ENCODE assay signal across 18 cellular contexts in the genomic region with DNA sequence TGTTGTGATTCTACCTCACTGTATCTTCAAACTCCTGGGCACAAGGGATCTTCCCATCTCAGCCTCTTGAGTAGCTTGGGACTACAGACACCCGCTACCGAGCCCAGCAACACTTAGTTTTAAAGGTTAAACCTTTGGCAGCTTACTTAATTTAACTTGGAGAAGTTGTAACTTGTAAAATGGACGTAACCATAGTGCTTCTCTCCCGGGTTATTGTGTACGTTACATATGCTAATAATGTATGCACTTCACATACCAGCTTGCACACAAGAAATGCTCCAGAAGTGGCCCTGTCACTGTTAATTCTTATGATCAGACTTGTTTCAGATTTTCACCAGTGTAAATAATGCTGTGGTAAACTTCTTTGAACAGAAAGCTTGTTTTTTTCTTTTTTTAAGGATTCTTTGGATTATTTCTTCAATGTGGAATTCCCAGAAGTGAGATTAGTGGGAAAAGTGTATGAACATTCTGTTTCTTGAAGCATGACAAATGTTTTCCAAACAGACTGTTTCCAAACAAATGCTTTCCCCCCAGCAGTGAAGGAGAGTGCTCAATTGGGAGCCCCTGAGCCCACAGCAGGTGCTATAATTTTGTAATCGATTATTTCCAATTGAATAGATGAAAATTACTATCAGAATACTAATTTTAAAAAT.
DNase-seq lines count a peak whose midpoint lies in the region; ATAC-seq and TF ChIP-seq lines count a peak whose summit lies in the region.
"Had no signal": no experiment of that assay in that cellular context is flagged by ENCODE, and none has a peak within 500 bp of the region (broad histone marks: within the 10 kb centered on the region; RNA-seq: fewer than 3 reads in every experiment).

No MANE protein-coding gene starts in this region.

- intact Hi-C loops in esophagus squamous epithelium (cut with DNase I), result no loop called here
- intact Hi-C loops in sigmoid colon (cut with DNase I), result no loop called here

- no peaks in the 10 kb centered on the region; the same call in 1 of the 3 replicates for H3K36me3 Mint-ChIP-seq in GM23338 (ENCODE audit: low read depth)
- H3K36me3 Mint-ChIP-seq: IgD-negative memory B cell had no signal

- no peaks in the 10 kb centered on the region for H3K36me3 ChIP-seq in GM23338 (ENCODE audit: insufficient read depth)
- peaks cover 0 to 46% (median 0%) of the 10 kb centered on the region in 3 donors for H3K36me3 ChIP-seq in esophagus squamous epithelium
- H3K36me3 ChIP-seq in sigmoid colon, result no peaks in the 10 kb centered on the region

- H3K79me2 ChIP-seq in GM23338 (replicated peaks; ENCODE audit: insufficient read depth), result peaks cover 18% of the 10 kb centered on the region

- H3K4me3 Mint-ChIP-seq in GM23338, result no peak overlapping the region
- H3K4me3 Mint-ChIP-seq: CD4-positive, CD25-positive, alpha-beta regulatory T cell; H9; IgD-negative memory B cell had no signal

- WGBS in esophagus squamous epithelium, 2 donors, result 48 to 52% methylated on average over 6 of the region's 6 CpGs
- WGBS in sigmoid colon, 2 donors, result 66 to 77% methylated on average over 6 of the region's 6 CpGs

- DNase-seq in GM23338 (ENCODE audit: low spot score), result no peak
- peak; percentile 70 for DNase-seq in LNCaP clone FGC (ENCODE audit: low read depth)
- no peak for DNase-seq in esophagus squamous epithelium (lab: John Stamatoyannopoulos, UW)
- no peak for DNase-seq in sigmoid colon
- DNase-seq in omental fat pad (ENCODE audit: low spot score), result no peak
- no peak for DNase-seq in NCI-H1694 treated with DMSO at 0.1 percent for 48 hours (lab: John Stamatoyannopoulos, UW)
- no peak for DNase-seq in A172 (ENCODE audit: low spot score)
- DNase-seq: ACHN; CD4-positive, CD25-positive, alpha-beta regulatory T cell; DMS53; H9; NCI-H1436; NCI-H2081; NCI-H2227 treated with DMSO at 0.1 percent for 48 hours; NCI-H524 treated with DMSO at 0.1 percent for 48 hours; OCI-M1; RPMI8226 had no signal

- H3K9me3 ChIP-seq in esophagus squamous epithelium, result no peaks in the 10 kb centered on the region
- H3K9me3 ChIP-seq in sigmoid colon, result no peaks in the 10 kb centered on the region

- TF ChIP-seq POLR2A in esophagus squamous epithelium (IDR thresholded peaks at IDR 0.05) (no peak), sigmoid colon (IDR thresholded peaks at IDR 0.05) (no peak)

- no peaks in the 10 kb centered on the region for H3F3A ChIP-seq in GM23338 (replicated peaks; ENCODE audit: low read depth)

- no peak for TF ChIP-seq EP300 in sigmoid colon (IDR thresholded peaks at IDR 0.05)

- peaks cover 10% of the 10 kb centered on the region for H3K27me3 Mint-ChIP-seq in GM23338 (ENCODE audit: insufficient read depth, low read depth, poor library complexity)
- H3K27me3 Mint-ChIP-seq: CD4-positive, CD25-positive, alpha-beta regulatory T cell; IgD-negative memory B cell had no signal

- H3K27ac ChIP-seq in GM23338 (ENCODE audit: low read depth) (0 out of 2 replicates have a peak overlapping the region, but pooled peaks have one; percentile 26), esophagus squamous epithelium (peak overlapping the region in 3 of 4 donors; percentile 30 to 40 (median 32)), sigmoid colon (peak overlapping the region in 3 of 4 donors; percentile 22 to 49 (median 22))

- TF ChIP-seq CTCF in GM23338 (conservative IDR thresholded peaks at IDR 0.05; ENCODE audit: low read depth in 2 of 2) (no peak), LNCaP clone FGC (IDR thresholded peaks at IDR 0.05; ENCODE audit: control insufficient read depth, extremely low read depth, insufficient read depth) (no peak), esophagus squamous epithelium (IDR thresholded peaks at IDR 0.05) (no peak), sigmoid colon (IDR thresholded peaks at IDR 0.05) (no peak), omental fat pad (IDR thresholded peaks at IDR 0.05) (no peak)

- no peaks in the 10 kb centered on the region for H3K27me3 ChIP-seq in GM23338 (ENCODE audit: insufficient read depth)
- H3K27me3 ChIP-seq in esophagus squamous epithelium, result no peaks in the 10 kb centered on the region
- no peaks in the 10 kb centered on the region for H3K27me3 ChIP-seq in sigmoid colon

- no peak overlapping the region for H3K4me3 ChIP-seq in GM23338
- no peak overlapping the region for H3K4me3 ChIP-seq in LNCaP clone FGC (ENCODE audit: low read depth, low read length)
- H3K4me3 ChIP-seq in esophagus squamous epithelium, result no peak overlapping the region
- no peak overlapping the region for H3K4me3 ChIP-seq in sigmoid colon

- no peak overlapping the region for H3K27ac Mint-ChIP-seq in GM23338
- H3K27ac Mint-ChIP-seq: CD4-positive, CD25-positive, alpha-beta regulatory T cell; H9; IgD-negative memory B cell had no signal

- H4K20me1 ChIP-seq in GM23338 (replicated peaks; ENCODE audit: insufficient read depth), result peaks cover 17% of the 10 kb centered on the region

- no peak overlapping the region for H2AFZ ChIP-seq in GM23338

- no peak overlapping the region for H3K4me2 ChIP-seq in GM23338

- H3K9me2 ChIP-seq in GM23338 (ENCODE audit: insufficient read depth), result no peaks in the 10 kb centered on the region

- ATAC-seq in GM23338 (no peak), omental fat pad (ENCODE audit: low FRiP score) (no peak)

- no peaks in the 10 kb centered on the region for H3K9me3 Mint-ChIP-seq in GM23338
- H3K9me3 Mint-ChIP-seq: CD4-positive, CD25-positive, alpha-beta regulatory T cell; H9; IgD-negative memory B cell had no signal

- peaks cover 17% of the 10 kb centered on the region for H3K4me1 Mint-ChIP-seq in GM23338

- H3K4me1 ChIP-seq in GM23338 (ENCODE audit: insufficient read depth), result no peaks in the 10 kb centered on the region; the same call in 1 of the 2 replicates
- peaks cover 8 to 85% (median 24%) of the 10 kb centered on the region in 3 donors for H3K4me1 ChIP-seq in esophagus squamous epithelium
- peaks cover 0 to 66% (median 40%) of the 10 kb centered on the region in 4 donors for H3K4me1 ChIP-seq in sigmoid colon

TF ChIP-seq in GM23338, 12 proteins besides CTCF, POLR2A, EP300 and RAD21 (continues in another document):
- TF ChIP-seq, protein P1, sequence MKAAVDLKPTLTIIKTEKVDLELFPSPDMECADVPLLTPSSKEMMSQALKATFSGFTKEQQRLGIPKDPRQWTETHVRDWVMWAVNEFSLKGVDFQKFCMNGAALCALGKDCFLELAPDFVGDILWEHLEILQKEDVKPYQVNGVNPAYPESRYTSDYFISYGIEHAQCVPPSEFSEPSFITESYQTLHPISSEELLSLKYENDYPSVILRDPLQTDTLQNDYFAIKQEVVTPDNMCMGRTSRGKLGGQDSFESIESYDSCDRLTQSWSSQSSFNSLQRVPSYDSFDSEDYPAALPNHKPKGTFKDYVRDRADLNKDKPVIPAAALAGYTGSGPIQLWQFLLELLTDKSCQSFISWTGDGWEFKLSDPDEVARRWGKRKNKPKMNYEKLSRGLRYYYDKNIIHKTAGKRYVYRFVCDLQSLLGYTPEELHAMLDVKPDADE (IDR thresholded peaks at IDR 0.05), result no peak
- TF ChIP-seq ZNF331 (CRISPR knock-in tag; IDR thresholded peaks at IDR 0.05; ENCODE audit: low read depth) (no peak), EZH2 (IDR thresholded peaks at IDR 0.05; ENCODE audit: low read depth, unreplicated experiment) (no peak), ZNF114 (CRISPR knock-in tag; IDR thresholded peaks at IDR 0.05) (no peak), REST (IDR thresholded peaks at IDR 0.05; ENCODE audit: unreplicated experiment) (no peak), NANOG (IDR thresholded peaks at IDR 0.05; ENCODE audit: borderline replicate concordance) (no peak), STAT1 (IDR thresholded peaks at IDR 0.05; ENCODE audit: unreplicated experiment) (no peak), CREB1 (CRISPR knock-in tag; IDR thresholded peaks at IDR 0.05; ENCODE audit: low read depth) (no peak), POLR2AphosphoS5 (IDR thresholded peaks at IDR 0.05; ENCODE audit: low read depth) (no peak)
